ENCODE assay signal across 1 cellular context in the genomic region with DNA sequence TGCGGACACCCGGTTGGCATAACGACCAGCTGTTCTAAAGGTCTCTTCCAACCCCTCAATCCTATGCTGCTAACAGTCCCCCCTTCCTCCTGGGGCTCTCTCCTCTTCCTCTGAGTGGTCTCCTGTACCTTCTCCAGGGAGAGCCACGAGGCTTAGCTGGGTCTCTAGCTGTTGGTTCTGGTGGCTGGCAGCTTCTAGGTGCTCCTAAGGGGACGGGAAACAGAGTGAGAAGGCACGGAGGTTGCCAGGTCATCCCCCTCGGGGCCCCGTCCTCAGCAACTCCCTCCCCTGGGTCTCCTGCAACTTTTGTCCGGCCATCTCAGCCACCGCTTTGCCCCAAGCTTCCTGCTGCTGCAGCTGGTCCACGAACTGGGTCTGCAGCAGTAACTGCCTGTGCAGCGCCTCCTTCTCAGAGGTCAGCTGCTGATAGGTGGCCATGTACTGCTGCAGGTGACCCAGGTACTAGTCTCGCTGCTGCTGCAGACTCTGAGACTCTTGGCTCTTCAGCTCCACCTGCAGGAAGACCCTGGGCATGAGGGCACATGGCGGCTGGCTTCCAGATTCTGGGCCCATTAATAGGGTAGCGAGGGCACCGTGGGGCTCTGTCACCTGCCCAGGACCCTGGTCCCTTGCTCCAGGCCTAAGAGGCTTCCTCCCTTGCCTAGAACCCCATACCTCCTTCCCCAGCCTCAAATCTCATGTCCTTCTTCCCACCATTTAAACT.
TF ChIP-seq lines count a peak whose summit lies in the region.

No MANE protein-coding gene starts in this region.

TF ChIP-seq in H1, 55 proteins besides CTCF, POLR2A, EP300 and RAD21:
- TF ChIP-seq, protein P1, sequence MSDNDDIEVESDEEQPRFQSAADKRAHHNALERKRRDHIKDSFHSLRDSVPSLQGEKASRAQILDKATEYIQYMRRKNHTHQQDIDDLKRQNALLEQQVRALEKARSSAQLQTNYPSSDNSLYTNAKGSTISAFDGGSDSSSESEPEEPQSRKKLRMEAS (IDR thresholded peaks at IDR 0.05): peak; percentile 47
TF ChIP-seq in H1: peak in this region for 1; not testable (repeated sequence) for 54.
